Comparison of ENCODE assay signal across 18 cellular contexts in genomic region chr2:231388725-231389346, GRCh38. TPM values are rescaled to one million over a fixed set of nuclear protein-coding genes. Genes with fewer than 3 reads are reported as not detected.
A peak's percentile ranks its signal among the peaks of the same experiment; 100 is the strongest.
DNase-seq lines count a peak whose midpoint lies in the region; ATAC-seq and TF ChIP-seq lines count a peak whose summit lies in the region.
"Had no signal": no experiment of that assay in that cellular context is flagged by ENCODE, and none has a peak within 500 bp of the region (broad histone marks: within the 10 kb centered on the region; RNA-seq: fewer than 3 reads in every experiment).

No MANE protein-coding gene starts in this region.

- peaks cover 18% of the 10 kb centered on the region for H3K4me1 Mint-ChIP-seq in activated CD8-positive, alpha-beta T cell treated with anti-CD3 and anti-CD28 coated beads, Interleukin-2, amount 10 ng/mL, durations not matched to agents 7 days and 5 days (ENCODE audit: low read depth)
- H3K4me1 Mint-ChIP-seq in activated CD8-positive, alpha-beta T cell treated with anti-CD3 and anti-CD28 coated beads for 36 hours (ENCODE audit: low read depth): peaks cover 9% of the 10 kb centered on the region
- H3K4me1 Mint-ChIP-seq in natural killer cell treated with Interleukin-12 subunit alpha and Interleukin-12 subunit beta and Interleukin-15 and Interleukin-18, amount 100 ng/mL, for 72 hours (ENCODE audit: low read depth in 2 of 2): peaks cover 67 to 77% of the 10 kb centered on the region in 2 donors
- peaks cover 6 to 15% (median 8%) of the 10 kb centered on the region in 3 donors for H3K4me1 Mint-ChIP-seq in T-cell

- no peak overlapping the region for H3K4me3 ChIP-seq in mammary epithelial cell (replicated peaks in 1 of 3; ENCODE audit: insufficient read depth in 1 of 3, low read depth in 2 of 3, low read length in 3 of 3)
- H3K4me3 ChIP-seq: left lung, mucosa of descending colon, pancreas had no signal

- H3K9me3 Mint-ChIP-seq in activated CD8-positive, alpha-beta T cell treated with anti-CD3 and anti-CD28 coated beads, Interleukin-2, amount 10 ng/mL, durations not matched to agents 7 days and 5 days (ENCODE audit: insufficient read depth): no peaks in the 10 kb centered on the region
- H3K9me3 Mint-ChIP-seq in activated CD8-positive, alpha-beta T cell treated with anti-CD3 and anti-CD28 coated beads for 36 hours: peaks cover 7% of the 10 kb centered on the region
- peaks cover 7% of the 10 kb centered on the region for H3K9me3 Mint-ChIP-seq in natural killer cell treated with Interleukin-12 subunit alpha and Interleukin-12 subunit beta and Interleukin-15 and Interleukin-18, amount 100 ng/mL, for 72 hours
- peaks cover 7 to 12% (median 7%) of the 10 kb centered on the region in 3 donors for H3K9me3 Mint-ChIP-seq in T-cell

- ATAC-seq in activated CD8-positive, alpha-beta T cell treated with anti-CD3 and anti-CD28 coated beads, Interleukin-2, amount 10 ng/mL, durations not matched to agents 7 days and 5 days: no peak
- no peak for ATAC-seq in activated CD8-positive, alpha-beta T cell treated with anti-CD3 and anti-CD28 coated beads for 36 hours
- ATAC-seq in natural killer cell treated with Interleukin-12 subunit alpha and Interleukin-12 subunit beta and Interleukin-15 and Interleukin-18, amount 100 ng/mL, for 72 hours: no peak
- ATAC-seq in GM19035 (IDR thresholded peaks at IDR 0.05; ENCODE audit: unreplicated experiment): no peak
- no peak for ATAC-seq in T-cell (replicated peaks in 1 of 4)
- no peak for ATAC-seq in HG02798 (IDR thresholded peaks at IDR 0.05; ENCODE audit: poor library complexity, unreplicated experiment)
- ATAC-seq: mucosa of descending colon had no signal

- TF ChIP-seq CTCF in activated CD8-positive, alpha-beta T cell treated with anti-CD3 and anti-CD28 coated beads for 36 hours (IDR thresholded peaks at IDR 0.05): no peak
- TF ChIP-seq CTCF in mammary epithelial cell (conservative IDR thresholded peaks at IDR 0.05 in 1 of 2, IDR thresholded peaks at IDR 0.05 in 1 of 2; ENCODE audit: extremely low read depth in 1 of 2, insufficient read depth in 1 of 2, low read depth in 1 of 2, low read length in 2 of 2): no peak

- no peak overlapping the region for H3K9ac ChIP-seq in mammary epithelial cell (ENCODE audit: insufficient read depth, low read length)

- DNase-seq in activated CD8-positive, alpha-beta T cell treated with anti-CD3 and anti-CD28 coated beads, Interleukin-2, amount 10 ng/mL, durations not matched to agents 7 days and 5 days: no peak
- no peak for DNase-seq in activated CD8-positive, alpha-beta T cell treated with anti-CD3 and anti-CD28 coated beads for 36 hours
- DNase-seq in mammary epithelial cell (no peak), substantia nigra (lab: John Stamatoyannopoulos, UW) (peak in 4 of 49 donors; percentile 59 to 70 (median 67)), T-cell (no peak)
- DNase-seq in natural killer cell treated with Interleukin-12 subunit alpha and Interleukin-12 subunit beta and Interleukin-15 and Interleukin-18, amount 100 ng/mL, for 72 hours (ENCODE audit: low spot score): no peak
- DNase-seq: 8988T; activated CD4-positive, CD25-positive, alpha-beta regulatory T cell; activated naive CD8-positive, alpha-beta T cell treated with anti-CD3 and anti-CD28 coated beads for 36 hours; effector CD4-positive, alpha-beta T cell; NCI-H1930 had no signal

- intact Hi-C loops in activated CD8-positive, alpha-beta T cell treated with anti-CD3 and anti-CD28 coated beads for 36 hours (cut with micrococcal nuclease): no loop called here
- intact Hi-C loops in mammary epithelial cell (cut with micrococcal nuclease): no loop called here

- in situ Hi-C loops in mammary epithelial cell (cut with MboI; ENCODE audit: low sequenced_read_pairs in 2 of 2): no loop called here

- no peaks in the 10 kb centered on the region for H3K79me2 ChIP-seq in mammary epithelial cell (ENCODE audit: insufficient read depth, low read length)

- dilution Hi-C loops in mammary epithelial cell (cut with HindIII; ENCODE audit: low sequenced_read_pairs): no loop called here

- peaks cover 8% of the 10 kb centered on the region for H3K27me3 Mint-ChIP-seq in activated CD8-positive, alpha-beta T cell treated with anti-CD3 and anti-CD28 coated beads, Interleukin-2, amount 10 ng/mL, durations not matched to agents 7 days and 5 days (ENCODE audit: low read depth)
- peaks cover 2% of the 10 kb centered on the region for H3K27me3 Mint-ChIP-seq in activated CD8-positive, alpha-beta T cell treated with anti-CD3 and anti-CD28 coated beads for 36 hours
- no peaks in the 10 kb centered on the region for H3K27me3 Mint-ChIP-seq in natural killer cell treated with Interleukin-12 subunit alpha and Interleukin-12 subunit beta and Interleukin-15 and Interleukin-18, amount 100 ng/mL, for 72 hours
- H3K27me3 Mint-ChIP-seq in T-cell: peaks cover 15 to 28% of the 10 kb centered on the region in 2 donors

- CTCF ChIA-PET in activated CD8-positive, alpha-beta T cell treated with anti-CD3 and anti-CD28 coated beads, Interleukin-2, amount 10 ng/mL, durations not matched to agents 7 days and 5 days (lab: Charles Lee): no interaction called here
- CTCF ChIA-PET in activated CD8-positive, alpha-beta T cell treated with anti-CD3 and anti-CD28 coated beads for 36 hours (lab: Charles Lee): interaction anchor here (1.0 kb wide), 1 partner anchor 17 kb away, joined by 4 read pairs; no protein-coding TSS in a partner anchor
- CTCF ChIA-PET in mammary epithelial cell (lab: Charles Lee; ENCODE audit: low non-redundant PET) (no interaction called here), T-cell (lab: Charles Lee) (no interaction called here)

- H2AFZ ChIP-seq in mammary epithelial cell (ENCODE audit: low read depth, low read length): peak overlapping the region; percentile 94

- peak overlapping the region; percentile 6 for H3K27ac Mint-ChIP-seq in activated CD8-positive, alpha-beta T cell treated with anti-CD3 and anti-CD28 coated beads, Interleukin-2, amount 10 ng/mL, durations not matched to agents 7 days and 5 days
- H3K27ac Mint-ChIP-seq in activated CD8-positive, alpha-beta T cell treated with anti-CD3 and anti-CD28 coated beads for 36 hours: no peak overlapping the region
- peak overlapping the region; percentile 71 to 100 for H3K27ac Mint-ChIP-seq in natural killer cell treated with Interleukin-12 subunit alpha and Interleukin-12 subunit beta and Interleukin-15 and Interleukin-18, amount 100 ng/mL, for 72 hours
- H3K27ac Mint-ChIP-seq in T-cell: no peak overlapping the region
- H3K27ac Mint-ChIP-seq: activated naive CD8-positive, alpha-beta T cell treated with anti-CD3 and anti-CD28 coated beads for 36 hours had no signal

- H3K4me2 ChIP-seq in mammary epithelial cell (ENCODE audit: insufficient read depth, low read depth, low read length): peak overlapping the region; percentile 56

- POLR2A ChIA-PET in activated CD8-positive, alpha-beta T cell treated with anti-CD3 and anti-CD28 coated beads, Interleukin-2, amount 10 ng/mL, durations not matched to agents 7 days and 5 days (lab: Charles Lee): no interaction called here
- POLR2A ChIA-PET in activated CD8-positive, alpha-beta T cell treated with anti-CD3 and anti-CD28 coated beads for 36 hours (lab: Charles Lee): interaction anchor here (1.0 kb wide), 1 partner anchor 24 kb away, joined by 3 read pairs; no protein-coding TSS in a partner anchor
- POLR2A ChIA-PET in T-cell (lab: Charles Lee): no interaction called here

- no peaks in the 10 kb centered on the region for H3K27me3 ChIP-seq in mammary epithelial cell (ENCODE audit: insufficient read depth, low read length)
- H3K27me3 ChIP-seq: pancreas had no signal

- H3K36me3 ChIP-seq in mammary epithelial cell (ENCODE audit: insufficient read depth, low read length): no peaks in the 10 kb centered on the region
- H3K36me3 ChIP-seq: left lung, pancreas had no signal

- peaks cover 13% of the 10 kb centered on the region for H3K9me3 ChIP-seq in mammary epithelial cell (replicated peaks; ENCODE audit: insufficient read depth, low read length)
- H3K9me3 ChIP-seq: mucosa of descending colon, pancreas had no signal

- peaks cover 17% of the 10 kb centered on the region for H3K4me1 ChIP-seq in mammary epithelial cell (ENCODE audit: insufficient read depth, low read length)
- H3K4me1 ChIP-seq: pancreas had no signal

- peaks cover 3% of the 10 kb centered on the region for H3K36me3 Mint-ChIP-seq in activated CD8-positive, alpha-beta T cell treated with anti-CD3 and anti-CD28 coated beads, Interleukin-2, amount 10 ng/mL, durations not matched to agents 7 days and 5 days (ENCODE audit: low read depth)
- H3K36me3 Mint-ChIP-seq in activated CD8-positive, alpha-beta T cell treated with anti-CD3 and anti-CD28 coated beads for 36 hours (ENCODE audit: low read depth): no peaks in the 10 kb centered on the region
- H3K36me3 Mint-ChIP-seq in natural killer cell treated with Interleukin-12 subunit alpha and Interleukin-12 subunit beta and Interleukin-15 and Interleukin-18, amount 100 ng/mL, for 72 hours: peaks cover 5% of the 10 kb centered on the region
- H3K36me3 Mint-ChIP-seq in T-cell: no peaks in the 10 kb centered on the region
- H3K36me3 Mint-ChIP-seq: activated naive CD8-positive, alpha-beta T cell treated with anti-CD3 and anti-CD28 coated beads for 36 hours had no signal

- no TSS peak for BruUV-seq in mammary epithelial cell (replicated peaks; lab: Mats Ljungman, UMichigan)

- WGBS in mammary epithelial cell (ENCODE audit: low coverage, missing lambda C conversion rate): 77% methylated on average over 14 of the region's 15 CpGs

- no peaks in the 10 kb centered on the region for H4K20me1 ChIP-seq in mammary epithelial cell (ENCODE audit: insufficient read depth, low read length)

- no peak overlapping the region for H3K4me3 Mint-ChIP-seq in activated CD8-positive, alpha-beta T cell treated with anti-CD3 and anti-CD28 coated beads, Interleukin-2, amount 10 ng/mL, durations not matched to agents 7 days and 5 days
- H3K4me3 Mint-ChIP-seq in activated CD8-positive, alpha-beta T cell treated with anti-CD3 and anti-CD28 coated beads for 36 hours: no peak overlapping the region
- peak overlapping the region; percentile 38 for H3K4me3 Mint-ChIP-seq in natural killer cell treated with Interleukin-12 subunit alpha and Interleukin-12 subunit beta and Interleukin-15 and Interleukin-18, amount 100 ng/mL, for 72 hours
- no peak overlapping the region for H3K4me3 Mint-ChIP-seq in T-cell
- H3K4me3 Mint-ChIP-seq: activated naive CD8-positive, alpha-beta T cell treated with anti-CD3 and anti-CD28 coated beads for 36 hours had no signal

- H3K27ac ChIP-seq in mammary epithelial cell (ENCODE audit: insufficient read depth, low read depth, low read length) (no peak overlapping the region), substantia nigra (ENCODE audit: low read depth, low read length, poor library complexity, severe bottlenecking) (peak overlapping the region; percentile 97)
- H3K27ac ChIP-seq: left lung, pancreas had no signal

RNA-seq across cellular contexts. Expression of gene B3GNT7, which starts 6.7 kb away (rescaled TPM):
- under 1 TPM; 0.26 to 0.34 TPM for total RNA-seq in activated CD8-positive, alpha-beta T cell treated with anti-CD3 and anti-CD28 coated beads, Interleukin-2, amount 10 ng/mL, durations not matched to agents 7 days and 5 days
- total RNA-seq in activated CD8-positive, alpha-beta T cell treated with anti-CD3 and anti-CD28 coated beads for 36 hours: under 1 TPM in 1 of 2 experiments, not detected in 1; 0.29 TPM
- 1 to 10 TPM in 1 of 2 donors, under 1 TPM in 1; 0.61 to 7.3 TPM for total RNA-seq in mammary epithelial cell
- 0.19 TPM for polyA plus RNA-seq in mammary epithelial cell
- not detected for polyA minus RNA-seq in mammary epithelial cell
- total RNA-seq in natural killer cell treated with Interleukin-12 subunit alpha and Interleukin-12 subunit beta and Interleukin-15 and Interleukin-18, amount 100 ng/mL, for 72 hours: 10 to 100 TPM; 12.6 to 20.1 TPM
- 1 to 10 TPM in 1 of 5 donors, under 1 TPM in 4; 0.30 to 2.0 (median 0.68) TPM for total RNA-seq in T-cell
- total RNA-seq: NCI-H460; T-helper 1 cell treated with Interleukin-12 subunit alpha and Interleukin-12 subunit beta and Interleukin-4 antibody, amounts not matched to agents 30 ng/mL and 1 ng/mL, for 36 hours had no signal

Comparison
In these comparisons a context has a peak if more than half of its experiments do, and no peak if none do; other contexts are left out.
1. H3K27ac Mint-ChIP-seq: peak in activated CD8-positive, alpha-beta T cell treated with anti-CD3 and anti-CD28 coated beads, Interleukin-2, amount 10 ng/mL, durations not matched to agents 7 days and 5 days (single experiment) and natural killer cell treated with Interleukin-12 subunit alpha and Interleukin-12 subunit beta and Interleukin-15 and Interleukin-18, amount 100 ng/mL, for 72 hours (2 of 2); none in activated CD8-positive, alpha-beta T cell treated with anti-CD3 and anti-CD28 coated beads for 36 hours (single experiment) and T-cell (0 of 2).